Comparison of ENCODE assay signal across 1 cellular context in the genomic region with DNA sequence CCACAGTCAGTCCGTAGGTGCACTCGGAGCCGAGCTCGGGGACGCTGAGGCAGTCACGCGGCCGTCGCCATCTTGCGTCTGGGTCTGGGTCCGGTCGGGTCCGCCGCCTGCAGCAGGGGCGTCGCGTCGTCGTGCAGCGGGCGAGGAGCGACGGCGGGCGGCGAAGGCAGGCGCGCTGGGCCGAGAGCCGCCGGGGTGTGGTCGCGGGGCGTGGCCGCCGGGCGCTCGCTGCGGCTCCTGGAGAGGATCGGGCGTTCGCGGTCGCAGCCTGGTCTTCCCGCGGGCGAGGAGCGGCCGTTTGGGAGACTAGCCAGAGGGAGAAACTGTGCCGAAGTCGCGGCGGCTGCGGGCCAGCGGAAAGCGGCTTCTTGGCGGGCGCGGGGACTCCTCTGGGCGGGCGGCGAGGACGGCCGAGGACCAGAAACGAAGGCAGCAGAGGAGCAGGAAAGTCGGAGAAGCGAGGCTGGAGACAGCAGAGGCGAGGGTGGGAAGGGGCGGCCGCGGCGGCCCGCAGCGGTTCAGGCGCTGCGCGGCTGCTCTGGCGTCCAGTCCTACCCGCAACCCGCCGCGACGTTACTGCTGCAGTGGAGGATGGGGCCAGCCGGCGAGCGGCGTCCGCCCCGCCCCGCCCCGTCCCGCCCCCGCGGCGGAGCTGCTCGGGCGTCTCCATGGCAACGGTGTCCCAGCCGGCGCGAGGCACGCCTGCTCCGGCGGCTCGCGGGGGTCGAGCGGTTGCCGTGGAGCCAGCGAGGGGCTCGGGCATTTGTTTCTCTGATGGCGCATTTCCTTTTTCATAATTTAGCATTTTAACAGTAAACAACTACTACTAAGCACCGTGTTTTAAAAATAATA.
TF ChIP-seq lines count a peak whose summit lies in the region.

A gene with protein sequence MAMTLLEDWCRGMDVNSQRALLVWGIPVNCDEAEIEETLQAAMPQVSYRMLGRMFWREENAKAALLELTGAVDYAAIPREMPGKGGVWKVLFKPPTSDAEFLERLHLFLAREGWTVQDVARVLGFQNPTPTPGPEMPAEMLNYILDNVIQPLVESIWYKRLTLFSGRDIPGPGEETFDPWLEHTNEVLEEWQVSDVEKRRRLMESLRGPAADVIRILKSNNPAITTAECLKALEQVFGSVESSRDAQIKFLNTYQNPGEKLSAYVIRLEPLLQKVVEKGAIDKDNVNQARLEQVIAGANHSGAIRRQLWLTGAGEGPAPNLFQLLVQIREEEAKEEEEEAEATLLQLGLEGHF (minus strand): TSS at position 581 of the 852 bp plus-strand sequence. CDS start 745 bp downstream, outside the sequence.

TF ChIP-seq in HepG2, 621 proteins besides CTCF, POLR2A, EP300 and RAD21 (continued from another document and continues in another):
- TF ChIP-seq, protein P1, sequence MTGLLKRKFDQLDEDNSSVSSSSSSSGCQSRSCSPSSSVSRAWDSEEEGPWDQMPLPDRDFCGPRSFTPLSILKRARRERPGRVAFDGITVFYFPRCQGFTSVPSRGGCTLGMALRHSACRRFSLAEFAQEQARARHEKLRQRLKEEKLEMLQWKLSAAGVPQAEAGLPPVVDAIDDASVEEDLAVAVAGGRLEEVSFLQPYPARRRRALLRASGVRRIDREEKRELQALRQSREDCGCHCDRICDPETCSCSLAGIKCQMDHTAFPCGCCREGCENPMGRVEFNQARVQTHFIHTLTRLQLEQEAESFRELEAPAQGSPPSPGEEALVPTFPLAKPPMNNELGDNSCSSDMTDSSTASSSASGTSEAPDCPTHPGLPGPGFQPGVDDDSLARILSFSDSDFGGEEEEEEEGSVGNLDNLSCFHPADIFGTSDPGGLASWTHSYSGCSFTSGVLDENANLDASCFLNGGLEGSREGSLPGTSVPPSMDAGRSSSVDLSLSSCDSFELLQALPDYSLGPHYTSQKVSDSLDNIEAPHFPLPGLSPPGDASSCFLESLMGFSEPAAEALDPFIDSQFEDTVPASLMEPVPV (CRISPR knock-in tag; IDR thresholded peaks at IDR 0.05) = 0 out of 2 replicates have a peak, but pooled peaks have one; percentile 38
- peak; percentile 67 for TF ChIP-seq SALL1 (CRISPR knock-in tag; IDR thresholded peaks at IDR 0.05)
- TF ChIP-seq ZFP82 (CRISPR knock-in tag; IDR thresholded peaks at IDR 0.05; ENCODE audit: borderline replicate concordance) = peak; percentile 89; the same call in 1 of the 2 replicates
- TF ChIP-seq, protein P2, sequence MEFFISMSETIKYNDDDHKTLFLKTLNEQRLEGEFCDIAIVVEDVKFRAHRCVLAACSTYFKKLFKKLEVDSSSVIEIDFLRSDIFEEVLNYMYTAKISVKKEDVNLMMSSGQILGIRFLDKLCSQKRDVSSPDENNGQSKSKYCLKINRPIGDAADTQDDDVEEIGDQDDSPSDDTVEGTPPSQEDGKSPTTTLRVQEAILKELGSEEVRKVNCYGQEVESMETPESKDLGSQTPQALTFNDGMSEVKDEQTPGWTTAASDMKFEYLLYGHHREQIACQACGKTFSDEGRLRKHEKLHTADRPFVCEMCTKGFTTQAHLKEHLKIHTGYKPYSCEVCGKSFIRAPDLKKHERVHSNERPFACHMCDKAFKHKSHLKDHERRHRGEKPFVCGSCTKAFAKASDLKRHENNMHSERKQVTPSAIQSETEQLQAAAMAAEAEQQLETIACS (CRISPR knock-in tag; IDR thresholded peaks at IDR 0.05) = 0 out of 2 replicates have a peak, but pooled peaks have one; percentile 4
- no peak for TF ChIP-seq ZNF557 (CRISPR knock-in tag; IDR thresholded peaks at IDR 0.05)
- TF ChIP-seq RBFOX2 (IDR thresholded peaks at IDR 0.05; ENCODE audit: low read depth, low read length) = peak; percentile 74
- no peak for TF ChIP-seq ATM (IDR thresholded peaks at IDR 0.05; ENCODE audit: borderline replicate concordance)
- TF ChIP-seq ZNF747 (CRISPR knock-in tag; IDR thresholded peaks at IDR 0.05; ENCODE audit: borderline replicate concordance) = no peak
- no peak for TF ChIP-seq FOXK2 (IDR thresholded peaks at IDR 0.05)
- TF ChIP-seq, protein P3, sequence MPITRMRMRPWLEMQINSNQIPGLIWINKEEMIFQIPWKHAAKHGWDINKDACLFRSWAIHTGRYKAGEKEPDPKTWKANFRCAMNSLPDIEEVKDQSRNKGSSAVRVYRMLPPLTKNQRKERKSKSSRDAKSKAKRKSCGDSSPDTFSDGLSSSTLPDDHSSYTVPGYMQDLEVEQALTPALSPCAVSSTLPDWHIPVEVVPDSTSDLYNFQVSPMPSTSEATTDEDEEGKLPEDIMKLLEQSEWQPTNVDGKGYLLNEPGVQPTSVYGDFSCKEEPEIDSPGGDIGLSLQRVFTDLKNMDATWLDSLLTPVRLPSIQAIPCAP (CRISPR knock-in tag; IDR thresholded peaks at IDR 0.05; ENCODE audit: low read depth) = peak; percentile 67; the same call in 1 of the 2 replicates
- TF ChIP-seq TOPORS (CRISPR knock-in tag; IDR thresholded peaks at IDR 0.05) = no peak; the same call in 1 of the 2 replicates
- TF ChIP-seq TAF15 (IDR thresholded peaks at IDR 0.05; ENCODE audit: low read depth, low read length, poor library complexity, severe bottlenecking) = no peak
- TF ChIP-seq, protein P4, sequence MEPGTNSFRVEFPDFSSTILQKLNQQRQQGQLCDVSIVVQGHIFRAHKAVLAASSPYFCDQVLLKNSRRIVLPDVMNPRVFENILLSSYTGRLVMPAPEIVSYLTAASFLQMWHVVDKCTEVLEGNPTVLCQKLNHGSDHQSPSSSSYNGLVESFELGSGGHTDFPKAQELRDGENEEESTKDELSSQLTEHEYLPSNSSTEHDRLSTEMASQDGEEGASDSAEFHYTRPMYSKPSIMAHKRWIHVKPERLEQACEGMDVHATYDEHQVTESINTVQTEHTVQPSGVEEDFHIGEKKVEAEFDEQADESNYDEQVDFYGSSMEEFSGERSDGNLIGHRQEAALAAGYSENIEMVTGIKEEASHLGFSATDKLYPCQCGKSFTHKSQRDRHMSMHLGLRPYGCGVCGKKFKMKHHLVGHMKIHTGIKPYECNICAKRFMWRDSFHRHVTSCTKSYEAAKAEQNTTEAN (CRISPR knock-in tag; conservative IDR thresholded peaks at IDR 0.05) = no peak
- TF ChIP-seq, protein P5, sequence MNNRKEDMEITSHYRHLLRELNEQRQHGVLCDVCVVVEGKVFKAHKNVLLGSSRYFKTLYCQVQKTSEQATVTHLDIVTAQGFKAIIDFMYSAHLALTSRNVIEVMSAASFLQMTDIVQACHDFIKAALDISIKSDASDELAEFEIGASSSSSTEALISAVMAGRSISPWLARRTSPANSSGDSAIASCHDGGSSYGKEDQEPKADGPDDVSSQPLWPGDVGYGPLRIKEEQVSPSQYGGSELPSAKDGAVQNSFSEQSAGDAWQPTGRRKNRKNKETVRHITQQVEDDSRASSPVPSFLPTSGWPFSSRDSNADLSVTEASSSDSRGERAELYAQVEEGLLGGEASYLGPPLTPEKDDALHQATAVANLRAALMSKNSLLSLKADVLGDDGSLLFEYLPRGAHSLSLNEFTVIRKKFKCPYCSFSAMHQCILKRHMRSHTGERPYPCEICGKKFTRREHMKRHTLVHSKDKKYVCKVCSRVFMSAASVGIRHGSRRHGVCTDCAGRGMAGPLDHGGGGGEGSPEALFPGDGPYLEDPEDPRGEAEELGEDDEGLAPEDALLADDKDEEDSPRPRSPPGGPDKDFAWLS (CRISPR knock-in tag; IDR thresholded peaks at IDR 0.05; ENCODE audit: borderline replicate concordance) = no peak
- no peak for TF ChIP-seq HHEX (CRISPR knock-in tag; IDR thresholded peaks at IDR 0.05)
- no peak for TF ChIP-seq RFX5 (IDR thresholded peaks at IDR 0.05; ENCODE audit: low read depth, low read length)
- TF ChIP-seq KDM4B (CRISPR knock-in tag; IDR thresholded peaks at IDR 0.05) = no peak; the same call in 1 of the 2 replicates
- 0 out of 2 replicates have a peak, but pooled peaks have one; percentile 36 for TF ChIP-seq TGIF2 (CRISPR knock-in tag; IDR thresholded peaks at IDR 0.05)
- no peak for TF ChIP-seq ZNF737 (CRISPR knock-in tag; IDR thresholded peaks at IDR 0.05; ENCODE audit: borderline replicate concordance)
- no peak for TF ChIP-seq FOXM1 (CRISPR knock-in tag; IDR thresholded peaks at IDR 0.05)
- TF ChIP-seq, protein P6, sequence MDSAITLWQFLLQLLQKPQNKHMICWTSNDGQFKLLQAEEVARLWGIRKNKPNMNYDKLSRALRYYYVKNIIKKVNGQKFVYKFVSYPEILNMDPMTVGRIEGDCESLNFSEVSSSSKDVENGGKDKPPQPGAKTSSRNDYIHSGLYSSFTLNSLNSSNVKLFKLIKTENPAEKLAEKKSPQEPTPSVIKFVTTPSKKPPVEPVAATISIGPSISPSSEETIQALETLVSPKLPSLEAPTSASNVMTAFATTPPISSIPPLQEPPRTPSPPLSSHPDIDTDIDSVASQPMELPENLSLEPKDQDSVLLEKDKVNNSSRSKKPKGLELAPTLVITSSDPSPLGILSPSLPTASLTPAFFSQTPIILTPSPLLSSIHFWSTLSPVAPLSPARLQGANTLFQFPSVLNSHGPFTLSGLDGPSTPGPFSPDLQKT (CRISPR knock-in tag; IDR thresholded peaks at IDR 0.05; ENCODE audit: borderline replicate concordance) = no peak
- TF ChIP-seq ZNF598 (CRISPR knock-in tag; IDR thresholded peaks at IDR 0.05; ENCODE audit: borderline replicate concordance) = no peak
- TF ChIP-seq, protein P7, sequence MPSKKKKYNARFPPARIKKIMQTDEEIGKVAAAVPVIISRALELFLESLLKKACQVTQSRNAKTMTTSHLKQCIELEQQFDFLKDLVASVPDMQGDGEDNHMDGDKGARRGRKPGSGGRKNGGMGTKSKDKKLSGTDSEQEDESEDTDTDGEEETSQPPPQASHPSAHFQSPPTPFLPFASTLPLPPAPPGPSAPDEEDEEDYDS (CRISPR knock-in tag; IDR thresholded peaks at IDR 0.05) = no peak; the same call in 1 of the 2 replicates
- TF ChIP-seq CBFB (CRISPR knock-in tag; IDR thresholded peaks at IDR 0.05) = no peak
- TF ChIP-seq ZFP36L2 (CRISPR knock-in tag; IDR thresholded peaks at IDR 0.05) = no peak
- TF ChIP-seq, protein P8, sequence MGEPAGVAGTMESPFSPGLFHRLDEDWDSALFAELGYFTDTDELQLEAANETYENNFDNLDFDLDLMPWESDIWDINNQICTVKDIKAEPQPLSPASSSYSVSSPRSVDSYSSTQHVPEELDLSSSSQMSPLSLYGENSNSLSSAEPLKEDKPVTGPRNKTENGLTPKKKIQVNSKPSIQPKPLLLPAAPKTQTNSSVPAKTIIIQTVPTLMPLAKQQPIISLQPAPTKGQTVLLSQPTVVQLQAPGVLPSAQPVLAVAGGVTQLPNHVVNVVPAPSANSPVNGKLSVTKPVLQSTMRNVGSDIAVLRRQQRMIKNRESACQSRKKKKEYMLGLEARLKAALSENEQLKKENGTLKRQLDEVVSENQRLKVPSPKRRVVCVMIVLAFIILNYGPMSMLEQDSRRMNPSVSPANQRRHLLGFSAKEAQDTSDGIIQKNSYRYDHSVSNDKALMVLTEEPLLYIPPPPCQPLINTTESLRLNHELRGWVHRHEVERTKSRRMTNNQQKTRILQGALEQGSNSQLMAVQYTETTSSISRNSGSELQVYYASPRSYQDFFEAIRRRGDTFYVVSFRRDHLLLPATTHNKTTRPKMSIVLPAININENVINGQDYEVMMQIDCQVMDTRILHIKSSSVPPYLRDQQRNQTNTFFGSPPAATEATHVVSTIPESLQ (CRISPR knock-in tag; conservative IDR thresholded peaks at IDR 0.05) = no peak
- TF ChIP-seq TBX2 (CRISPR knock-in tag; IDR thresholded peaks at IDR 0.05; ENCODE audit: borderline replicate concordance) = no peak
- TF ChIP-seq ZNF3 (CRISPR knock-in tag; IDR thresholded peaks at IDR 0.05) = 0 out of 2 replicates have a peak, but pooled peaks have one; percentile 30
- TF ChIP-seq NR2F6 (IDR thresholded peaks at IDR 0.05) = no peak
- TF ChIP-seq NR2F6 (CRISPR knock-in tag; IDR thresholded peaks at IDR 0.05) = no peak
- TF ChIP-seq, protein P9, sequence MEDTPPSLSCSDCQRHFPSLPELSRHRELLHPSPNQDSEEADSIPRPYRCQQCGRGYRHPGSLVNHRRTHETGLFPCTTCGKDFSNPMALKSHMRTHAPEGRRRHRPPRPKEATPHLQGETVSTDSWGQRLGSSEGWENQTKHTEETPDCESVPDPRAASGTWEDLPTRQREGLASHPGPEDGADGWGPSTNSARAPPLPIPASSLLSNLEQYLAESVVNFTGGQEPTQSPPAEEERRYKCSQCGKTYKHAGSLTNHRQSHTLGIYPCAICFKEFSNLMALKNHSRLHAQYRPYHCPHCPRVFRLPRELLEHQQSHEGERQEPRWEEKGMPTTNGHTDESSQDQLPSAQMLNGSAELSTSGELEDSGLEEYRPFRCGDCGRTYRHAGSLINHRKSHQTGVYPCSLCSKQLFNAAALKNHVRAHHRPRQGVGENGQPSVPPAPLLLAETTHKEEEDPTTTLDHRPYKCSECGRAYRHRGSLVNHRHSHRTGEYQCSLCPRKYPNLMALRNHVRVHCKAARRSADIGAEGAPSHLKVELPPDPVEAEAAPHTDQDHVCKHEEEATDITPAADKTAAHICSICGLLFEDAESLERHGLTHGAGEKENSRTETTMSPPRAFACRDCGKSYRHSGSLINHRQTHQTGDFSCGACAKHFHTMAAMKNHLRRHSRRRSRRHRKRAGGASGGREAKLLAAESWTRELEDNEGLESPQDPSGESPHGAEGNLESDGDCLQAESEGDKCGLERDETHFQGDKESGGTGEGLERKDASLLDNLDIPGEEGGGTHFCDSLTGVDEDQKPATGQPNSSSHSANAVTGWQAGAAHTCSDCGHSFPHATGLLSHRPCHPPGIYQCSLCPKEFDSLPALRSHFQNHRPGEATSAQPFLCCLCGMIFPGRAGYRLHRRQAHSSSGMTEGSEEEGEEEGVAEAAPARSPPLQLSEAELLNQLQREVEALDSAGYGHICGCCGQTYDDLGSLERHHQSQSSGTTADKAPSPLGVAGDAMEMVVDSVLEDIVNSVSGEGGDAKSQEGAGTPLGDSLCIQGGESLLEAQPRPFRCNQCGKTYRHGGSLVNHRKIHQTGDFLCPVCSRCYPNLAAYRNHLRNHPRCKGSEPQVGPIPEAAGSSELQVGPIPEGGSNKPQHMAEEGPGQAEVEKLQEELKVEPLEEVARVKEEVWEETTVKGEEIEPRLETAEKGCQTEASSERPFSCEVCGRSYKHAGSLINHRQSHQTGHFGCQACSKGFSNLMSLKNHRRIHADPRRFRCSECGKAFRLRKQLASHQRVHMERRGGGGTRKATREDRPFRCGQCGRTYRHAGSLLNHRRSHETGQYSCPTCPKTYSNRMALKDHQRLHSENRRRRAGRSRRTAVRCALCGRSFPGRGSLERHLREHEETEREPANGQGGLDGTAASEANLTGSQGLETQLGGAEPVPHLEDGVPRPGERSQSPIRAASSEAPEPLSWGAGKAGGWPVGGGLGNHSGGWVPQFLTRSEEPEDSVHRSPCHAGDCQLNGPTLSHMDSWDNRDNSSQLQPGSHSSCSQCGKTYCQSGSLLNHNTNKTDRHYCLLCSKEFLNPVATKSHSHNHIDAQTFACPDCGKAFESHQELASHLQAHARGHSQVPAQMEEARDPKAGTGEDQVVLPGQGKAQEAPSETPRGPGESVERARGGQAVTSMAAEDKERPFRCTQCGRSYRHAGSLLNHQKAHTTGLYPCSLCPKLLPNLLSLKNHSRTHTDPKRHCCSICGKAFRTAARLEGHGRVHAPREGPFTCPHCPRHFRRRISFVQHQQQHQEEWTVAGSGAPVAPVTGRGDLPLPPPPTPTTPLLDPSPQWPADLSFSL (CRISPR knock-in tag; IDR thresholded peaks at IDR 0.05) = no peak
- peak; percentile 88 for TF ChIP-seq SKI (IDR thresholded peaks at IDR 0.05; ENCODE audit: partially characterized antibody)
- TF ChIP-seq ZSCAN25 (CRISPR knock-in tag; IDR thresholded peaks at IDR 0.05) = peak; percentile 77; the same call in 1 of the 2 replicates
- TF ChIP-seq, protein P10, sequence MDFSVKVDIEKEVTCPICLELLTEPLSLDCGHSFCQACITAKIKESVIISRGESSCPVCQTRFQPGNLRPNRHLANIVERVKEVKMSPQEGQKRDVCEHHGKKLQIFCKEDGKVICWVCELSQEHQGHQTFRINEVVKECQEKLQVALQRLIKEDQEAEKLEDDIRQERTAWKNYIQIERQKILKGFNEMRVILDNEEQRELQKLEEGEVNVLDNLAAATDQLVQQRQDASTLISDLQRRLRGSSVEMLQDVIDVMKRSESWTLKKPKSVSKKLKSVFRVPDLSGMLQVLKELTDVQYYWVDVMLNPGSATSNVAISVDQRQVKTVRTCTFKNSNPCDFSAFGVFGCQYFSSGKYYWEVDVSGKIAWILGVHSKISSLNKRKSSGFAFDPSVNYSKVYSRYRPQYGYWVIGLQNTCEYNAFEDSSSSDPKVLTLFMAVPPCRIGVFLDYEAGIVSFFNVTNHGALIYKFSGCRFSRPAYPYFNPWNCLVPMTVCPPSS (IDR thresholded peaks at IDR 0.05) = no peak
